In the genomic region with DNA sequence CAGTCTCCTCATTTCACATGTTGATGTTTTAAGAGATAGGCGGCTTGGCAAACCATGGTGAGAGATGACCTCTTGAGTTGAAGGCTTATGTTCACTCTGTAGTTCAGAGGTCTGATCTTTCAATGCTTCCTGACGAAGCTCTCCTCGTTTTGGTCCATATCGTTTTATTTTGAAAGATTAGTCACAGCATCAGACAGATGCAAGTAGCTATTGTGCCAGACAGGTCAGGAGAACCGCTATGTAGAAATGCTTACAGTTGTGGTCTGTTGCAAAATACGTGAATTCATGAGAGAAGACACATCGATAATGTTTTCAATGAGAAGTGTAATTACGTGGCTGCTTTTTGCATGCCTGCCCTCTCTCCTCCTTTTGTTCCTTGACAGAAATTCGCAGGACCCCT, we compare ENCODE assay signal across 1 cellular context.
TF ChIP-seq lines count a peak whose summit lies in the region.

No MANE protein-coding gene starts in this region.

TF ChIP-seq in HepG2, 621 proteins besides CTCF, POLR2A, EP300 and RAD21 (continued from another document):
- TF ChIP-seq, protein P1, sequence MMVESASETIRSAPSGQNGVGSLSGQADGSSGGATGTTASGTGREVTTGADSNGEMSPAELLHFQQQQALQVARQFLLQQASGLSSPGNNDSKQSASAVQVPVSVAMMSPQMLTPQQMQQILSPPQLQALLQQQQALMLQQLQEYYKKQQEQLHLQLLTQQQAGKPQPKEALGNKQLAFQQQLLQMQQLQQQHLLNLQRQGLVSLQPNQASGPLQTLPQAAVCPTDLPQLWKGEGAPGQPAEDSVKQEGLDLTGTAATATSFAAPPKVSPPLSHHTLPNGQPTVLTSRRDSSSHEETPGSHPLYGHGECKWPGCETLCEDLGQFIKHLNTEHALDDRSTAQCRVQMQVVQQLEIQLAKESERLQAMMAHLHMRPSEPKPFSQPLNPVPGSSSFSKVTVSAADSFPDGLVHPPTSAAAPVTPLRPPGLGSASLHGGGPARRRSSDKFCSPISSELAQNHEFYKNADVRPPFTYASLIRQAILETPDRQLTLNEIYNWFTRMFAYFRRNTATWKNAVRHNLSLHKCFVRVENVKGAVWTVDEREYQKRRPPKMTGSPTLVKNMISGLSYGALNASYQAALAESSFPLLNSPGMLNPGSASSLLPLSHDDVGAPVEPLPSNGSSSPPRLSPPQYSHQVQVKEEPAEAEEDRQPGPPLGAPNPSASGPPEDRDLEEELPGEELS (CRISPR knock-in tag; IDR thresholded peaks at IDR 0.05), result no peak
- TF ChIP-seq NPAS2 (CRISPR knock-in tag; IDR thresholded peaks at IDR 0.05; ENCODE audit: borderline replicate concordance) (no peak), ZNF614 (CRISPR knock-in tag; IDR thresholded peaks at IDR 0.05; ENCODE audit: borderline replicate concordance) (no peak), ATF7 (IDR thresholded peaks at IDR 0.05) (no peak), ATF7 (CRISPR knock-in tag; IDR thresholded peaks at IDR 0.05) (no peak), SETDB1 (CRISPR knock-in tag; IDR thresholded peaks at IDR 0.05; ENCODE audit: borderline replicate concordance) (no peak)
